10 cellular contexts compared by ENCODE assay signal in the genomic region with DNA sequence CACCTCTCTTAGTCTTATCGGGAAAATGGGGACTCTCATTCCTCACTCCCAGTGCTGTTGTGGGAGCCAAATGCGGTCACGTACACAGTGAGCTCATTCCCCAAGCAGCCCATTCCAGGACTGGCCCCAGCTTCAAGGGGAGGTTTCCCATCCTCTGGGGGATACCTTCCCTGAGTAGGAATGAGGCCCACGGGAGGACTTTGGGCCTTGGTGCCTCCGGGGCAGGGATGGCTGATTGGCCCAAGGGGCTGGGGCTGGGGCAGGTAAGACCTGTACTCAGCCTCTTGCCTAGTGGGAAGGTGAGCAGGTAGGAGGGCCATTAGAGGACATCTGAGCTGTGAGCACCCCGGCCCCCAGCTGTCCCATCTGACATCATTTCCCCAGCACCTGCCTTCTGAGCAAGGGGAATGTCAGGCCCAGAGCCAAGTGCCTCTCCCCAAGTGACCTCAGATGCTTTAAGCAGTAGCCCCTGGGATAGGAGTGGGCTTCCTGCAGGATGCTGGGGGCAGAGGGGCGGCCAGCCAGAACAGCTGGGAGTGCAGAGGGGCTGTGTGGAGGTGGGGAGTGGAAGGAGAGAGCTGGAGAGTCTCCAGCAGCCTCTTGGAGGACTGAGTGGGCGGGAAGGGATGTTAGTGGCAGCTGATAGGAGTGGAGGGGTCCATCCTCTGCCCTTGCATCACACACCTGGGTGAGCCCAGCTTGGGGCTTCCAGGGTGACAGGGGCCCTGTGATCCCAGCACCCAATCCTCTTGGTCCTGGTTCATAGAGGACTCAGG. TPM values are rescaled to one million over a fixed set of nuclear protein-coding genes. Genes with fewer than 3 reads are reported as not detected.
DNase-seq lines count a peak whose midpoint lies in the region; ATAC-seq and TF ChIP-seq lines count a peak whose summit lies in the region.
"Had no signal": no experiment of that assay in that cellular context is flagged by ENCODE, and none has a peak within 500 bp of the region (broad histone marks: within the 10 kb centered on the region; RNA-seq: fewer than 3 reads in every experiment).

No MANE protein-coding gene starts in this region.

- no peaks in the 10 kb centered on the region for H4K20me1 ChIP-seq in OCI-LY7 (ENCODE audit: insufficient read depth, low read length)

- no TSS peak for BruUV-seq in OCI-LY7 (replicated peaks; lab: Mats Ljungman, UMichigan)

- no peak overlapping the region for H3K27ac ChIP-seq in OCI-LY7 (ENCODE audit: low read depth, low read length, poor library complexity, severe bottlenecking)
- H3K27ac ChIP-seq: 22Rv1 had no signal

- H3K36me3 Mint-ChIP-seq in activated CD4-positive, alpha-beta T cell treated with anti-CD3 and anti-CD28 coated beads, Interleukin-2, amount 10 ng/mL, durations not matched to agents 7 days and 5 days (ENCODE audit: low read depth), result peaks cover 6% of the 10 kb centered on the region
- no peaks in the 10 kb centered on the region for H3K36me3 Mint-ChIP-seq in nephron progenitor cell (ENCODE audit: low read depth)

- H3K4me3 Mint-ChIP-seq in activated CD4-positive, alpha-beta T cell treated with anti-CD3 and anti-CD28 coated beads, Interleukin-2, amount 10 ng/mL, durations not matched to agents 7 days and 5 days, result no peak overlapping the region
- H3K4me3 Mint-ChIP-seq in nephron progenitor cell, result no peak overlapping the region

- H3K4me1 ChIP-seq in OCI-LY7 (ENCODE audit: insufficient read depth, low read length, poor library complexity, severe bottlenecking), result no peaks in the 10 kb centered on the region

- ATAC-seq in left ventricle myocardium superior (peak; percentile 32), GM21576 (IDR thresholded peaks at IDR 0.05; ENCODE audit: unreplicated experiment) (no peak)
- ATAC-seq in stimulated activated naive CD8-positive, alpha-beta T cell treated with anti-CD3 and anti-CD28 coated beads, Interleukin-15, Interleukin-2, amounts not matched to agents 100 U/mL and 50 U/mL, for 24 hours, result peak; percentile 3

- no peak overlapping the region for H3K4me2 ChIP-seq in OCI-LY7 (ENCODE audit: low read length)

- no peaks in the 10 kb centered on the region for H3K27me3 Mint-ChIP-seq in activated CD4-positive, alpha-beta T cell treated with anti-CD3 and anti-CD28 coated beads, Interleukin-2, amount 10 ng/mL, durations not matched to agents 7 days and 5 days
- H3K27me3 Mint-ChIP-seq in nephron progenitor cell (ENCODE audit: low read depth, poor library complexity), result peaks cover 28% of the 10 kb centered on the region

- H3K9me3 Mint-ChIP-seq in activated CD4-positive, alpha-beta T cell treated with anti-CD3 and anti-CD28 coated beads, Interleukin-2, amount 10 ng/mL, durations not matched to agents 7 days and 5 days, result no peaks in the 10 kb centered on the region
- H3K9me3 Mint-ChIP-seq in nephron progenitor cell, result no peaks in the 10 kb centered on the region

- H3K9me2 ChIP-seq in OCI-LY7 (ENCODE audit: insufficient read depth, low read length), result no peaks in the 10 kb centered on the region

- no peaks in the 10 kb centered on the region for H3K9me3 ChIP-seq in OCI-LY7 (ENCODE audit: low read length)

- no peak overlapping the region for H3K4me3 ChIP-seq in OCI-LY7 (ENCODE audit: low read depth, low read length, poor library complexity, severe bottlenecking)

- peaks cover 18% of the 10 kb centered on the region for H3K4me1 Mint-ChIP-seq in activated CD4-positive, alpha-beta T cell treated with anti-CD3 and anti-CD28 coated beads, Interleukin-2, amount 10 ng/mL, durations not matched to agents 7 days and 5 days
- H3K4me1 Mint-ChIP-seq in nephron progenitor cell, result peaks cover 63% of the 10 kb centered on the region

- no peaks in the 10 kb centered on the region for H3K79me2 ChIP-seq in OCI-LY7 (ENCODE audit: insufficient read depth, low read depth, low read length)

- H2AFZ ChIP-seq in OCI-LY7 (ENCODE audit: low read length), result no peak overlapping the region

- peak overlapping the region; percentile 43 for H3K27ac Mint-ChIP-seq in activated CD4-positive, alpha-beta T cell treated with anti-CD3 and anti-CD28 coated beads, Interleukin-2, amount 10 ng/mL, durations not matched to agents 7 days and 5 days
- no peak overlapping the region for H3K27ac Mint-ChIP-seq in nephron progenitor cell

- intact Hi-C loops in left ventricle myocardium superior (cut with micrococcal nuclease) (loop anchor here (5.0 kb wide), 1 partner anchor 288 kb away; no protein-coding TSS in a partner anchor), OCI-LY7 (cut with micrococcal nuclease; ENCODE audit: unreplicated experiment) (loop anchor here (5.0 kb wide), 1 partner anchor 268 kb away; no protein-coding TSS in a partner anchor)

- POLR2A ChIA-PET in activated CD4-positive, alpha-beta T cell treated with anti-CD3 and anti-CD28 coated beads, Interleukin-2, amount 10 ng/mL, durations not matched to agents 7 days and 5 days (lab: Charles Lee), result no interaction called here
- POLR2A ChIA-PET in OCI-LY7 (lab: Charles Lee), result no interaction called here

- CTCF ChIA-PET in activated CD4-positive, alpha-beta T cell treated with anti-CD3 and anti-CD28 coated beads, Interleukin-2, amount 10 ng/mL, durations not matched to agents 7 days and 5 days (lab: Charles Lee), result interaction anchor here (0.5 to 1.7 kb wide), 5 partner anchors 9 to 171 kb away, joined by 3 read pairs; no protein-coding TSS in a partner anchor
- CTCF ChIA-PET in OCI-LY7 (lab: Charles Lee; ENCODE audit: unreplicated experiment), result no interaction called here

- TF ChIP-seq CTCF in OCI-LY7 (conservative IDR thresholded peaks at IDR 0.05; ENCODE audit: low read length) (no peak), nephron progenitor cell (IDR thresholded peaks at IDR 0.05) (no peak)

- H3K36me3 ChIP-seq in OCI-LY7 (ENCODE audit: insufficient read depth, low read length), result no peaks in the 10 kb centered on the region

- DNase-seq in DMS 273 (lab: John Stamatoyannopoulos, UW; ENCODE audit: unreplicated experiment), result peak; percentile 57
- DNase-seq in DMS 273 treated with DMSO at 0.1 percent for 48 hours (lab: John Stamatoyannopoulos, UW), result no peak
- DNase-seq in activated CD4-positive, alpha-beta T cell treated with anti-CD3 and anti-CD28 coated beads, Interleukin-2, amount 10 ng/mL, durations not matched to agents 7 days and 5 days, result peak; percentile 5
- DNase-seq in left ventricle myocardium superior, result peak; percentile 51
- no peak for DNase-seq in stimulated activated naive CD8-positive, alpha-beta T cell treated with anti-CD3 and anti-CD28 coated beads, Interleukin-15, Interleukin-2, amounts not matched to agents 100 U/mL and 50 U/mL, for 24 hours
- DNase-seq in OCI-LY7 (ENCODE audit: low spot score), result no peak
- no peak for DNase-seq in nephron progenitor cell
- DNase-seq: left cardiac atrium had no signal

RNA-seq across cellular contexts. Expression of a gene that starts 58.4 kb away (rescaled TPM):
- total RNA-seq in activated CD4-positive, alpha-beta T cell treated with anti-CD3 and anti-CD28 coated beads, Interleukin-2, amount 10 ng/mL, durations not matched to agents 7 days and 5 days, result 100 to 1,000 TPM; 126 to 128 TPM
- 58.0 TPM for total RNA-seq in left ventricle myocardium superior
- 1.2 and 1.8 TPM in 2 replicates for total RNA-seq in OCI-LY7 (2014; rRNA removed; shearing (Covaris generic))
- 3.4 and 6.4 TPM in 2 replicates for total RNA-seq in OCI-LY7 (2022)

Comparison
In these comparisons a context has a peak if more than half of its experiments do, and no peak if none do; other contexts are left out.
1. DNase-seq: peak in DMS 273 (single experiment), activated CD4-positive, alpha-beta T cell treated with anti-CD3 and anti-CD28 coated beads, Interleukin-2, amount 10 ng/mL, durations not matched to agents 7 days and 5 days (single experiment) and left ventricle myocardium superior (single experiment); none in DMS 273 treated with DMSO at 0.1 percent for 48 hours (single experiment), stimulated activated naive CD8-positive, alpha-beta T cell treated with anti-CD3 and anti-CD28 coated beads, Interleukin-15, Interleukin-2, amounts not matched to agents 100 U/mL and 50 U/mL, for 24 hours (single experiment), OCI-LY7 (single experiment) and nephron progenitor cell (single experiment).